Comparison of ENCODE assay signal across 32 cellular contexts in the genomic region with DNA sequence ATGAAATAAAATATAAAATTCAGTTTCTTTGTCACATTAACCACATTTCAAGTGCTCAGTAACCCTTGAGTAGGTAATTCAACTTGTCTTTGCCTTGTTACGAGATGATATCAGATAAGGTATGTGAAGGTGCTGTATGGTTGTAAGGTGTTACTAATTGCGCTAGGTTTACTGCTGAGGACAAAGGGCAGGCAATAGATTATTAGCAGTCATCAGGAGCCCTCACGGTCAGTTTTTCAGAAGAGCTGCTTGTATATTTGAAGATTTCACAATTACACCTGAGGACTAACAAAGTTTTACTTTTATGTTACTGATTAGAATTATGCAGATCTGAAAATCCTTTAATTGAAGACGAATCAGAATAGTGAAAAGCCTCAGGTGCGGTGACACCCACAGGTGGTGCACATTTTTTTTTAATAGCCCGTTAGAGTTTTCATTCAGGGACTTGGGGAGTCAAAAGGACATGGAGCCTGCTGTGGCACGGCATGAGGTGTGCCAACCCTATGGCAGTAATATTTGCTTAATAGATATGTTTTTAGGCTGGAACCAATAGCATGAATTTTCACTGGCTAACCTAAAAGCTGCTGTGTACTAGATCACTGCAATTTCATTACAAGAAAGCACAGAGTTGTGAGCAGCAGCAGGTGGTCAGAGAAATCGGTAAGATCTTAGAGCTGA. TPM values are rescaled to one million over a fixed set of nuclear protein-coding genes. Genes with fewer than 3 reads are reported as not detected.
"Had no signal": no experiment of that assay in that cellular context is flagged by ENCODE, and none has a peak within 500 bp of the region (broad histone marks: within the 10 kb centered on the region; RNA-seq: fewer than 3 reads in every experiment).

No MANE protein-coding gene starts in this region.

- H3K9me3 ChIP-seq: body of pancreas, esophagus squamous epithelium, gastroesophageal sphincter, heart right ventricle had no signal

- H3K27me3 ChIP-seq: body of pancreas, esophagus squamous epithelium, gastroesophageal sphincter, heart right ventricle had no signal

- H3K27ac ChIP-seq: body of pancreas, epithelial cell of prostate, esophagus squamous epithelium, gastroesophageal sphincter, heart right ventricle, WERI-Rb-1 had no signal

- ATAC-seq: activated CD4-positive, CD25-positive, alpha-beta regulatory T cell treated with anti-CD3 and anti-CD28 coated beads, Interleukin-2, amount 50 U/mL, for 24 hours; activated CD8-positive, alpha-beta T cell treated with anti-CD3 and anti-CD28 coated beads for 36 hours; activated T-cell treated with anti-CD3 and anti-CD28 coated beads, Interleukin-2, amount 50 U/mL, for 4 hours; activated T-helper 17 cell treated with anti-CD3 and anti-CD28 coated beads, Interleukin-2, amount 50 U/mL, for 72 hours; body of pancreas; gastroesophageal sphincter; heart right ventricle had no signal

- H3K4me1 ChIP-seq: body of pancreas had no signal

- DNase-seq: activated B cell treated with CpG ODN at 0.5 μM for 24 hours; activated CD4-positive, alpha-beta T cell treated with anti-CD3 and anti-CD28 coated beads for 48 hours; activated CD4-positive, alpha-beta T cell treated with anti-CD3 and anti-CD28 coated beads, Interleukin-2, amount 50 U/mL, for 1 hour; activated CD4-positive, alpha-beta T cell treated with anti-CD3 and anti-CD28 coated beads, Interleukin-2, amount 50 U/mL, for 48 hours; activated CD8-positive, alpha-beta memory T cell treated with anti-CD3 and anti-CD28 coated beads for 24 hours; activated CD8-positive, alpha-beta T cell treated with anti-CD3 and anti-CD28 coated beads for 36 hours; activated effector memory CD4-positive, alpha-beta T cell treated with Interleukin-2 at 50 U/mL for 16 hours; activated gamma-delta T cell treated with Interleukin-2 at 50 U/mL for 16 hours; activated naive CD4-positive, alpha-beta T cell treated with anti-CD3 and anti-CD28 coated beads, Interleukin-2, amount 50 U/mL, for 16 hours; activated naive CD4-positive, alpha-beta T cell treated with Interleukin-2 at 50 U/mL for 16 hours; activated T-cell treated with anti-CD3 and anti-CD28 coated beads, Interleukin-2, amount 50 U/mL, for 4 hours; amniotic stem cell; anterior cingulate cortex; body of pancreas; caudate nucleus; cortex of kidney; dermis blood vessel endothelial cell; effector CD8-positive, alpha-beta T cell; esophagus squamous epithelium; foreskin melanocyte; heart right ventricle; T1000; WERI-Rb-1 had no signal

- H3K4me3 ChIP-seq: body of pancreas, esophagus squamous epithelium, gastroesophageal sphincter, heart right ventricle had no signal

RNA-seq across cellular contexts. Expression of a gene that starts 54.4 kb away (rescaled TPM):
- total RNA-seq: activated B cell treated with CpG ODN at 0.5 μM for 24 hours, body of pancreas, chondrocyte, dermis blood vessel endothelial cell, endothelial cell of umbilical vein, fibroblast of lung, fibroblast of villous mesenchyme, glomerular endothelial cell, heart right ventricle had no signal
- polyA plus RNA-seq: endothelial cell of umbilical vein, fibroblast of lung, heart right ventricle had no signal
